In genomic region chr1:203913045-203913444, GRCh38 we compare ENCODE assay signal across 23 cellular contexts.
DNase-seq lines count a peak whose midpoint lies in the region; TF ChIP-seq lines count a peak whose summit lies in the region.
"Had no signal": no experiment of that assay in that cellular context is flagged by ENCODE, and none has a peak within 500 bp of the region (broad histone marks: within the 10 kb centered on the region; RNA-seq: fewer than 3 reads in every experiment).

No MANE protein-coding gene starts in this region.

- DNase-seq in NCI-H146 treated with DMSO at 0.1 percent for 48 hours (lab: John Stamatoyannopoulos, UW; ENCODE audit: unreplicated experiment) (peak; percentile 10), NCI-H146 (lab: John Stamatoyannopoulos, UW) (no peak), NCI-H2227 treated with DMSO at 0.1 percent for 48 hours (lab: John Stamatoyannopoulos, UW) (peak; percentile 58), astrocyte of the spinal cord (ENCODE audit: low read depth, low spot score) (peak; percentile 7), NCI-H1092 treated with DMSO at 0.1 percent for 48 hours (lab: John Stamatoyannopoulos, UW) (no peak), inferior parietal cortex (ENCODE audit: extremely low spot score) (no peak), NCI-H2196 treated with DMSO at 0.1 percent for 48 hours (lab: John Stamatoyannopoulos, UW; ENCODE audit: unreplicated experiment) (no peak), GM13977 (ENCODE audit: low spot score) (no peak)
- DNase-seq: 8988T; CD4-positive, alpha-beta memory T cell; DMS53; EL; GOT3; MG63; NCI-H1048; NCI-H2029; NCI-H446 treated with DMSO at 0.1 percent for 48 hours; NCI-H69; PC-3; RPMI8226; SHP77 treated with DMSO at 0.1 percent for 48 hours; T-cell had no signal

- H3K4me3 ChIP-seq in astrocyte of the spinal cord (ENCODE audit: low read depth, low read length), result no peak overlapping the region
- H3K4me3 ChIP-seq: GM12878, MG63 had no signal

- TF ChIP-seq CTCF in astrocyte of the spinal cord (IDR thresholded peaks at IDR 0.05; ENCODE audit: low read depth, low read length) (no peak), GM13977 (IDR thresholded peaks at IDR 0.05; ENCODE audit: extremely low read depth, insufficient read depth, missing control alignments) (no peak)

- in situ Hi-C loops in astrocyte of the spinal cord (cut with HindIII; ENCODE audit: low sequenced_read_pairs) (no loop called here), GM13977 (cut with MboI; ENCODE audit: low pct_unique_long_range_greater_than_20kb, low sequenced_read_pairs, unreplicated experiment) (no loop called here)

Comparison
In these comparisons a context has a peak if more than half of its experiments do, and no peak if none do; other contexts are left out.
1. DNase-seq: peak in NCI-H146 treated with DMSO at 0.1 percent for 48 hours (single experiment), NCI-H2227 treated with DMSO at 0.1 percent for 48 hours (single experiment) and astrocyte of the spinal cord (single experiment); none in NCI-H146 (single experiment), NCI-H1092 treated with DMSO at 0.1 percent for 48 hours (single experiment), inferior parietal cortex (single experiment), NCI-H2196 treated with DMSO at 0.1 percent for 48 hours (single experiment) and GM13977 (single experiment).